ENCODE assay signal across 8 cellular contexts in genomic region chr4:39044364-39044946, GRCh38. TPM values are rescaled to one million over a fixed set of nuclear protein-coding genes. Genes with fewer than 3 reads are reported as not detected.
DNase-seq lines count a peak whose midpoint lies in the region; ATAC-seq and TF ChIP-seq lines count a peak whose summit lies in the region.

No MANE protein-coding gene starts in this region.

- TF ChIP-seq POLR2A in transverse colon (IDR thresholded peaks at IDR 0.05) = peak; percentile 8

- DNase-seq in GM04504 (ENCODE audit: low read depth) (peak; percentile 59), NAMALWA (ENCODE audit: low spot score) (peak; percentile 94), SW480 (ENCODE audit: low spot score) (peak; percentile 87), adipocyte (ENCODE audit: low read depth) (peak; percentile 95), heart right ventricle (peak; percentile 93 to 96), pons (ENCODE audit: low spot score) (peak; percentile 94), transverse colon (peak; percentile 94)

- H3K27me3 ChIP-seq in adipocyte (replicated peaks; ENCODE audit: control insufficient read depth, insufficient read depth, low read length) (no peaks in the 10 kb centered on the region), heart right ventricle (no peaks in the 10 kb centered on the region), transverse colon (peaks cover 4% of the 10 kb centered on the region)

- ATAC-seq in heart right ventricle = peak; percentile 88 to 95 (median 92)

- CTCF ChIA-PET in HEK293 (lab: Yijun Ruan, JAX) = interaction anchor here (1.6 kb wide), 1 partner anchor 142 kb away, joined by 5 read pairs; no protein-coding TSS in a partner anchor

- 1% methylated on average over 16 to 51 of the region's 53 CpGs for WGBS in heart right ventricle, 2 donors
- WGBS in transverse colon (ENCODE audit: low coverage in 1 of 2), 2 donors = 1% methylated on average over 48 of the region's 53 CpGs; no CpG with 5 or more reads in 1 of the 2 donors

- peak overlapping the region; percentile 58 for H3K4me3 ChIP-seq in HEK293 (ENCODE audit: low read depth, low read length)
- peak overlapping the region; percentile 90 for H3K4me3 ChIP-seq in adipocyte (ENCODE audit: low read length)
- H3K4me3 ChIP-seq in heart right ventricle = peak overlapping the region; percentile 59 to 98 (median 70)
- peak overlapping the region; percentile 64 to 92 (median 86) for H3K4me3 ChIP-seq in transverse colon

- no peaks in the 10 kb centered on the region for H3K4me1 ChIP-seq in HEK293 (ENCODE audit: control insufficient read depth, insufficient read depth, low read length)
- H3K4me1 ChIP-seq in adipocyte (ENCODE audit: control insufficient read depth, insufficient read depth, low read length) = peaks cover 6% of the 10 kb centered on the region
- peaks cover 0 to 56% (median 42%) of the 10 kb centered on the region in 9 donors for H3K4me1 ChIP-seq in heart right ventricle
- H3K4me1 ChIP-seq in transverse colon = peaks cover 2 to 37% (median 17%) of the 10 kb centered on the region in 4 donors

- H3K9me3 ChIP-seq in HEK293 (ENCODE audit: control insufficient read depth, insufficient read depth, low read depth, low read length) = no peaks in the 10 kb centered on the region
- no peaks in the 10 kb centered on the region for H3K9me3 ChIP-seq in adipocyte (ENCODE audit: control insufficient read depth, low read length)
- H3K9me3 ChIP-seq in heart right ventricle = no peaks in the 10 kb centered on the region
- no peaks in the 10 kb centered on the region for H3K9me3 ChIP-seq in transverse colon

- POLR2A ChIA-PET in HEK293 (lab: Yijun Ruan, JAX) = interaction anchor here (0.6 to 1.2 kb wide), 2 partner anchors 9 to 142 kb away, joined by 3 to 4 read pairs; no protein-coding TSS in a partner anchor

- intact Hi-C loops in heart right ventricle (cut with DNase I) (loop anchor here in 4 of 10 donors (2.0 to 10.0 kb wide), 5 partner anchors 80 to 140 kb away; partner anchors contain the start of gene WDR19 (in 3 of the 4)), transverse colon (cut with DNase I; ENCODE audit: low total_unique reads) (loop anchor here (10.0 kb wide), 1 partner anchor 90 kb away; no protein-coding TSS in a partner anchor)

- TF ChIP-seq CTCF in HEK293 (tag by site-specific recombination; IDR thresholded peaks at IDR 0.05) = no peak
- TF ChIP-seq CTCF in heart right ventricle (IDR thresholded peaks at IDR 0.05) = peak in 1 of 9 donors; percentile 34
- TF ChIP-seq CTCF in transverse colon (IDR thresholded peaks at IDR 0.05) = no peak

- H3K9ac ChIP-seq in adipocyte (ENCODE audit: low read length) = peak overlapping the region; percentile 87

- in situ Hi-C loops in transverse colon (cut with MboI; ENCODE audit: low pct_ligation_motif_present in 1 of 4, low pct_unique_long_range_greater_than_20kb in 1 of 4, low sequenced_read_pairs in 3 of 4) = no loop called here

- no peaks in the 10 kb centered on the region for H3K36me3 ChIP-seq in HEK293 (ENCODE audit: control insufficient read depth in 2 of 2, insufficient read depth in 1 of 2, low read length in 2 of 2)
- no peaks in the 10 kb centered on the region for H3K36me3 ChIP-seq in adipocyte (ENCODE audit: control insufficient read depth, insufficient read depth, low read length, severe bottlenecking)
- H3K36me3 ChIP-seq in heart right ventricle = no peaks in the 10 kb centered on the region
- H3K36me3 ChIP-seq in transverse colon = no peaks in the 10 kb centered on the region

- TF ChIP-seq EP300 in transverse colon (IDR thresholded peaks at IDR 0.05; ENCODE audit: low read depth) = no peak

- H3K27ac ChIP-seq in HEK293 (ENCODE audit: extremely low read depth, low read depth, low read length) (peak overlapping the region; percentile 68; the same call in 1 of the 2 replicates), heart right ventricle (peak overlapping the region; percentile 76 to 98 (median 95)), transverse colon (peak overlapping the region; percentile 90 to 95 (median 94))

TF ChIP-seq in HEK293, 187 proteins besides CTCF, POLR2A, EP300 and RAD21 (continues in another document):
- TF ChIP-seq TCF7L2 (IDR thresholded peaks at IDR 0.05; ENCODE audit: borderline replicate concordance, low read depth, low read length) (no peak), ZNF624 (tag by site-specific recombination; IDR thresholded peaks at IDR 0.05) (no peak), SP2 (tag by site-specific recombination; IDR thresholded peaks at IDR 0.05) (peak; percentile 68), KLF8 (tag by site-specific recombination; IDR thresholded peaks at IDR 0.05) (peak; percentile 39; the same call in 1 of the 2 replicates), ZSCAN4 (tag by site-specific recombination; IDR thresholded peaks at IDR 0.05) (no peak), GLIS1 (tag by site-specific recombination; IDR thresholded peaks at IDR 0.05) (peak; percentile 51; the same call in 1 of the 2 replicates), ZNF292 (tag by site-specific recombination; IDR thresholded peaks at IDR 0.05; ENCODE audit: borderline replicate concordance, low read depth) (no peak), ZNF335 (tag by site-specific recombination; conservative IDR thresholded peaks at IDR 0.05) (0 out of 2 replicates have a peak, but pooled peaks have one; percentile 16), ZBTB20 (tag by site-specific recombination; IDR thresholded peaks at IDR 0.05) (peak; percentile 22; the same call in 1 of the 2 replicates), SP3 (tag by site-specific recombination; IDR thresholded peaks at IDR 0.05) (peak; percentile 56), ZNF138 (tag by site-specific recombination; IDR thresholded peaks at IDR 0.05; ENCODE audit: borderline replicate concordance) (no peak), GLIS2 (tag by site-specific recombination; IDR thresholded peaks at IDR 0.05) (0 out of 2 replicates have a peak, but pooled peaks have one; percentile 33)
- TF ChIP-seq, protein P1, sequence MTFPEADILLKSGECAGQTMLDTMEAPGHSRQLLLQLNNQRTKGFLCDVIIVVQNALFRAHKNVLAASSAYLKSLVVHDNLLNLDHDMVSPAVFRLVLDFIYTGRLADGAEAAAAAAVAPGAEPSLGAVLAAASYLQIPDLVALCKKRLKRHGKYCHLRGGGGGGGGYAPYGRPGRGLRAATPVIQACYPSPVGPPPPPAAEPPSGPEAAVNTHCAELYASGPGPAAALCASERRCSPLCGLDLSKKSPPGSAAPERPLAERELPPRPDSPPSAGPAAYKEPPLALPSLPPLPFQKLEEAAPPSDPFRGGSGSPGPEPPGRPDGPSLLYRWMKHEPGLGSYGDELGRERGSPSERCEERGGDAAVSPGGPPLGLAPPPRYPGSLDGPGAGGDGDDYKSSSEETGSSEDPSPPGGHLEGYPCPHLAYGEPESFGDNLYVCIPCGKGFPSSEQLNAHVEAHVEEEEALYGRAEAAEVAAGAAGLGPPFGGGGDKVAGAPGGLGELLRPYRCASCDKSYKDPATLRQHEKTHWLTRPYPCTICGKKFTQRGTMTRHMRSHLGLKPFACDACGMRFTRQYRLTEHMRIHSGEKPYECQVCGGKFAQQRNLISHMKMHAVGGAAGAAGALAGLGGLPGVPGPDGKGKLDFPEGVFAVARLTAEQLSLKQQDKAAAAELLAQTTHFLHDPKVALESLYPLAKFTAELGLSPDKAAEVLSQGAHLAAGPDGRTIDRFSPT (tag by site-specific recombination; IDR thresholded peaks at IDR 0.05) = no peak
- TF ChIP-seq, protein P2, sequence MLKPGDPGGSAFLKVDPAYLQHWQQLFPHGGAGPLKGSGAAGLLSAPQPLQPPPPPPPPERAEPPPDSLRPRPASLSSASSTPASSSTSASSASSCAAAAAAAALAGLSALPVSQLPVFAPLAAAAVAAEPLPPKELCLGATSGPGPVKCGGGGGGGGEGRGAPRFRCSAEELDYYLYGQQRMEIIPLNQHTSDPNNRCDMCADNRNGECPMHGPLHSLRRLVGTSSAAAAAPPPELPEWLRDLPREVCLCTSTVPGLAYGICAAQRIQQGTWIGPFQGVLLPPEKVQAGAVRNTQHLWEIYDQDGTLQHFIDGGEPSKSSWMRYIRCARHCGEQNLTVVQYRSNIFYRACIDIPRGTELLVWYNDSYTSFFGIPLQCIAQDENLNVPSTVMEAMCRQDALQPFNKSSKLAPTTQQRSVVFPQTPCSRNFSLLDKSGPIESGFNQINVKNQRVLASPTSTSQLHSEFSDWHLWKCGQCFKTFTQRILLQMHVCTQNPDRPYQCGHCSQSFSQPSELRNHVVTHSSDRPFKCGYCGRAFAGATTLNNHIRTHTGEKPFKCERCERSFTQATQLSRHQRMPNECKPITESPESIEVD (tag by site-specific recombination; IDR thresholded peaks at IDR 0.05) = no peak
- TF ChIP-seq, protein P3, sequence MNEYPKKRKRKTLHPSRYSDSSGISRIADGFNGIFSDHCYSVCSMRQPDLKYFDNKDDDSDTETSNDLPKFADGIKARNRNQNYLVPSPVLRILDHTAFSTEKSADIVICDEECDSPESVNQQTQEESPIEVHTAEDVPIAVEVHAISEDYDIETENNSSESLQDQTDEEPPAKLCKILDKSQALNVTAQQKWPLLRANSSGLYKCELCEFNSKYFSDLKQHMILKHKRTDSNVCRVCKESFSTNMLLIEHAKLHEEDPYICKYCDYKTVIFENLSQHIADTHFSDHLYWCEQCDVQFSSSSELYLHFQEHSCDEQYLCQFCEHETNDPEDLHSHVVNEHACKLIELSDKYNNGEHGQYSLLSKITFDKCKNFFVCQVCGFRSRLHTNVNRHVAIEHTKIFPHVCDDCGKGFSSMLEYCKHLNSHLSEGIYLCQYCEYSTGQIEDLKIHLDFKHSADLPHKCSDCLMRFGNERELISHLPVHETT (tag by site-specific recombination; IDR thresholded peaks at IDR 0.05) = no peak

RNA-seq across cellular contexts. Expression of gene TMEM156, which starts 12.2 kb away (rescaled TPM):
- total RNA-seq in heart right ventricle (1 to 10 TPM in 1 of 10 donors, under 1 TPM in 3, not detected in 6; 0.11 to 1.1 (median 0.13) TPM), transverse colon (1 to 10 TPM in 1 of 4 donors, under 1 TPM in 1, not detected in 2; 0.96 to 2.9 TPM)
- under 1 TPM in 1 of 2 donors, not detected in 1; 0.10 TPM for polyA plus RNA-seq in heart right ventricle

RNA-seq across cellular contexts. Expression of gene KLHL5, which starts 17.6 kb away (rescaled TPM):
- total RNA-seq in heart right ventricle (10 to 100 TPM in 7 of 10 donors, 1 to 10 TPM in 3; 8.5 to 22.7 (median 13.1) TPM), transverse colon (10 to 100 TPM; 13.5 to 27.3 (median 21.3) TPM)
- polyA plus RNA-seq in heart right ventricle = 1 to 10 TPM; 4.2 to 8.4 TPM

Comparison
In these comparisons a context has a peak if more than half of its experiments do, and no peak if none do; other contexts are left out.
1. Peak in every context shown above with its lines: DNase-seq, ATAC-seq, H3K4me3 ChIP-seq and H3K27ac ChIP-seq.